7 cellular contexts compared by ENCODE assay signal in genomic region chr14:69334576-69334975, GRCh38.
"Had no signal": no experiment of that assay in that cellular context is flagged by ENCODE, and none has a peak within 500 bp of the region (broad histone marks: within the 10 kb centered on the region; RNA-seq: fewer than 3 reads in every experiment).

No MANE protein-coding gene starts in this region.

- H3K4me1 Mint-ChIP-seq: GM23338 had no signal

- FAIRE-seq: H1, H54, K562 had no signal

- H3K4me2 ChIP-seq: GM23338 had no signal

- DNase-seq: H9, HCEC 1CT, IMR-90 had no signal

- H3K27ac Mint-ChIP-seq: GM23338, H9 had no signal

- H3K9me3 Mint-ChIP-seq: GM23338, H9 had no signal

- H3K4me3 ChIP-seq: GM23338, K562 had no signal

- ATAC-seq: GM23338, K562 had no signal

- H3K4me3 Mint-ChIP-seq: GM23338, H9 had no signal

- H2AFZ ChIP-seq: GM23338 had no signal
